In the genomic region with DNA sequence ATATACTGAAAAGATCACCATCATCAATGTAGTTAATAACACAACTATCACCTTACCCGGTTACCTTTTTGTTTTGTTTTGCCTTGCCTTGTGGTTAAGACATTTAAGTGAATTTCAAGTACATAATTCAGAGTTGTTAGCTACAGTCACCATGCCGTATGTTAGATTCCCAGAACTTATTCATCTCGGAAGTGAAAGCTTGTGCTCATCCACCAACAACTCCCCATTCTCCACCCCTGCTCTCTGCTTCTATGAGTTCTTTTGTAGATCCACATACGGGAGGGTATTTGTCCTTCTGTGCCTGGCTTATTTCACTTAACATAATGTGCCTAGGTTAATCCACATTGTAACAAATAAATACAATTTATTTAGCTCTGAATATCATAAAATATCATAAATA, we compare ENCODE assay signal across 7 cellular contexts.
"Had no signal": no experiment of that assay in that cellular context is flagged by ENCODE, and none has a peak within 500 bp of the region (broad histone marks: within the 10 kb centered on the region; RNA-seq: fewer than 3 reads in every experiment).

No MANE protein-coding gene starts in this region.

- FAIRE-seq: HepG2 had no signal

- DNase-seq: GM23248, GOT3, H7, HFFc6 had no signal

- ATAC-seq: HCT116, HepG2 had no signal

- H3K4me3 Mint-ChIP-seq: HFFc6, IgD-negative memory B cell had no signal

- H3K27ac Mint-ChIP-seq: HFFc6, IgD-negative memory B cell had no signal

- H3K36me3 Mint-ChIP-seq: IgD-negative memory B cell had no signal
